In genomic region chr21:43262427-43262826, GRCh38 we compare ENCODE assay signal across 11 cellular contexts.
DNase-seq lines count a peak whose midpoint lies in the region; ATAC-seq and TF ChIP-seq lines count a peak whose summit lies in the region.
"Had no signal": no experiment of that assay in that cellular context is flagged by ENCODE, and none has a peak within 500 bp of the region (broad histone marks: within the 10 kb centered on the region; RNA-seq: fewer than 3 reads in every experiment).

No MANE protein-coding gene starts in this region.

- dilution Hi-C loops in IMR-90 (cut with HindIII; ENCODE audit: low sequenced_read_pairs, unreplicated experiment) = no loop called here

- H2AK9ac ChIP-seq in IMR-90 (replicated peaks; ENCODE audit: low read depth, low read length, poor library complexity) = no peak overlapping the region

- intact Hi-C loops in IMR-90 (cut with micrococcal nuclease) = no loop called here
- intact Hi-C loops in gastrocnemius medialis (cut with DNase I; ENCODE audit: low total_unique reads) = no loop called here

- H3K4me3 ChIP-seq in IMR-90 (ENCODE audit: insufficient read depth, low read depth, low read length) (no peak overlapping the region), gastrocnemius medialis (no peak overlapping the region)

- peaks cover 5 to 6% of the 10 kb centered on the region in 2 donors for H3K27me3 Mint-ChIP-seq in stimulated activated naive B cell treated with anti-CD40 and anti-IgM and Interleukin-4, amounts not matched to agents 10 μg/mL and 1 μg/mL and 100 μg/mL, for 72 hours

- H2BK20ac ChIP-seq in IMR-90 (ENCODE audit: low read depth, low read length) = no peak overlapping the region

- no peak overlapping the region for H3K4ac ChIP-seq in IMR-90 (ENCODE audit: low read depth, low read length)

- no peak overlapping the region for H3K4me3 Mint-ChIP-seq in stimulated activated naive B cell treated with anti-CD40 and anti-IgM and Interleukin-4, amounts not matched to agents 10 μg/mL and 1 μg/mL and 100 μg/mL, for 72 hours
- H3K4me3 Mint-ChIP-seq: CD8-positive, alpha-beta memory T cell had no signal

- peaks cover 2% of the 10 kb centered on the region; the same call in 1 of the 2 replicates for H3K9me3 ChIP-seq in IMR-90 (ENCODE audit: control insufficient read depth, insufficient read depth, low read length)
- no peaks in the 10 kb centered on the region for H3K9me3 ChIP-seq in gastrocnemius medialis

- peaks cover 2 to 13% of the 10 kb centered on the region in 2 donors for H3K4me1 Mint-ChIP-seq in stimulated activated naive B cell treated with anti-CD40 and anti-IgM and Interleukin-4, amounts not matched to agents 10 μg/mL and 1 μg/mL and 100 μg/mL, for 72 hours
- H3K4me1 Mint-ChIP-seq: CD8-positive, alpha-beta memory T cell had no signal

- no peak for TF ChIP-seq RAD21 in IMR-90 (IDR thresholded peaks at IDR 0.05; ENCODE audit: low read length)

- H3K4me1 ChIP-seq in IMR-90 (ENCODE audit: control insufficient read depth, insufficient read depth, low read length) (no peaks in the 10 kb centered on the region), gastrocnemius medialis (no peaks in the 10 kb centered on the region)

- peak; percentile 19 for DNase-seq in IMR-90
- peak; percentile 13 for DNase-seq in dermis blood vessel endothelial cell
- peak; percentile 9 for DNase-seq in iris pigment epithelial cell (ENCODE audit: low read depth)
- no peak for DNase-seq in gastrocnemius medialis
- DNase-seq in stimulated activated naive B cell treated with anti-CD40 and anti-IgM and Interleukin-4, amounts not matched to agents 10 μg/mL and 1 μg/mL and 100 μg/mL, for 72 hours = no peak
- DNase-seq in UCSD-AML1 (lab: John Stamatoyannopoulos, UW; ENCODE audit: unreplicated experiment) = no peak
- no peak for DNase-seq in amniotic stem cell (lab: John Stamatoyannopoulos, UW)
- DNase-seq: NCI-H226, RPMI8226 had no signal

- H3K4me2 ChIP-seq in IMR-90 (ENCODE audit: low read depth, low read length) = no peak overlapping the region

- H3K27ac ChIP-seq in IMR-90 (ENCODE audit: insufficient read depth, low read length) (no peak overlapping the region), gastrocnemius medialis (no peak overlapping the region)

- in situ Hi-C loops in IMR-90 (cut with MboI; ENCODE audit: low sequenced_read_pairs) = no loop called here
- in situ Hi-C loops in gastrocnemius medialis (cut with MboI; ENCODE audit: low sequenced_read_pairs in 4 of 4) = no loop called here

- no peaks in the 10 kb centered on the region for H3K9me3 Mint-ChIP-seq in stimulated activated naive B cell treated with anti-CD40 and anti-IgM and Interleukin-4, amounts not matched to agents 10 μg/mL and 1 μg/mL and 100 μg/mL, for 72 hours
- H3K9me3 Mint-ChIP-seq: CD8-positive, alpha-beta memory T cell had no signal

- peak overlapping the region; percentile 89 for H2BK5ac ChIP-seq in IMR-90 (ENCODE audit: low read depth, low read length, poor library complexity, severe bottlenecking)

- ATAC-seq in IMR-90 (ENCODE audit: low read depth) (no peak; the same call in 1 of the 2 replicates), gastrocnemius medialis (peak; percentile 44 to 47), GM18519 (IDR thresholded peaks at IDR 0.05; ENCODE audit: low FRiP score, unreplicated experiment) (no peak)
- no peak for ATAC-seq in stimulated activated naive B cell treated with anti-CD40 and anti-IgM and Interleukin-4, amounts not matched to agents 10 μg/mL and 1 μg/mL and 100 μg/mL, for 72 hours (replicated peaks)

- no peaks in the 10 kb centered on the region for H3K79me1 ChIP-seq in IMR-90 (ENCODE audit: low read depth in 1 of 2, low read length in 2 of 2)

- H3K9ac ChIP-seq in IMR-90 (ENCODE audit: low read depth, low read length) = no peak overlapping the region

- H4K5ac ChIP-seq in IMR-90 (ENCODE audit: low read depth, low read length) = no peak overlapping the region

- no peak overlapping the region for H4K91ac ChIP-seq in IMR-90 (ENCODE audit: insufficient read depth, low read depth, low read length)

- no peak overlapping the region for H3K27ac Mint-ChIP-seq in stimulated activated naive B cell treated with anti-CD40 and anti-IgM and Interleukin-4, amounts not matched to agents 10 μg/mL and 1 μg/mL and 100 μg/mL, for 72 hours
- H3K27ac Mint-ChIP-seq: CD8-positive, alpha-beta memory T cell had no signal

- no peak overlapping the region for H2BK15ac ChIP-seq in IMR-90 (ENCODE audit: low read depth, low read length)

- H3K18ac ChIP-seq in IMR-90 (ENCODE audit: low read depth, low read length) = no peak overlapping the region

- TF ChIP-seq POLR2A in IMR-90 (IDR thresholded peaks at IDR 0.05; ENCODE audit: low read depth, low read length) (no peak), gastrocnemius medialis (IDR thresholded peaks at IDR 0.05) (no peak)

- POLR2A ChIA-PET in IMR-90 (lab: Charles Lee; ENCODE audit: unreplicated experiment) = no interaction called here

- no peak overlapping the region for H2AK5ac ChIP-seq in IMR-90 (ENCODE audit: low read depth, low read length)

- H3K36me3 Mint-ChIP-seq in stimulated activated naive B cell treated with anti-CD40 and anti-IgM and Interleukin-4, amounts not matched to agents 10 μg/mL and 1 μg/mL and 100 μg/mL, for 72 hours = no peaks in the 10 kb centered on the region
- H3K36me3 Mint-ChIP-seq: CD8-positive, alpha-beta memory T cell had no signal

- peak overlapping the region; percentile 67 for H2AFZ ChIP-seq in IMR-90 (replicated peaks; ENCODE audit: low read length, poor library complexity)

- H3K9me1 ChIP-seq in IMR-90 (ENCODE audit: insufficient read depth, low read length) = no peaks in the 10 kb centered on the region

- no peak overlapping the region for H2BK120ac ChIP-seq in IMR-90 (ENCODE audit: low read depth, low read length)

- no peak overlapping the region for H3K56ac ChIP-seq in IMR-90 (ENCODE audit: extremely low read depth, insufficient read depth, low read length)

- WGBS in IMR-90 (ENCODE audit: extremely low coverage in 2 of 2, insufficient read length in 1 of 2), 2 experiments = no CpG with 5 or more reads among the region's 1 CpG

- H3K23ac ChIP-seq in IMR-90 (ENCODE audit: low read depth, low read length) = no peak overlapping the region

- H4K20me1 ChIP-seq in IMR-90 (ENCODE audit: insufficient read depth, low read length) = no peaks in the 10 kb centered on the region; the same call in 1 of the 2 replicates

- CTCF ChIA-PET in IMR-90 (lab: Yijun Ruan, JAX) = interaction anchor here (0.6 kb wide), 1 partner anchor 372 kb away, joined by 4 read pairs; no protein-coding TSS in a partner anchor

- peaks cover 2% of the 10 kb centered on the region; the same call in 1 of the 2 replicates for H3K27me3 ChIP-seq in IMR-90 (ENCODE audit: control insufficient read depth, insufficient read depth, low read length)
- no peaks in the 10 kb centered on the region for H3K27me3 ChIP-seq in gastrocnemius medialis

- H4K8ac ChIP-seq in IMR-90 (ENCODE audit: low read depth in 2 of 2, low read length in 2 of 2) = no peak overlapping the region

- BruUV-seq in IMR-90 (replicated peaks; lab: Mats Ljungman, UMichigan) = no TSS peak

- H3K14ac ChIP-seq in IMR-90 (replicated peaks; ENCODE audit: low read depth, low read length) = no peak overlapping the region

- H3K36me3 ChIP-seq in IMR-90 (ENCODE audit: control insufficient read depth, insufficient read depth, low read length) (no peaks in the 10 kb centered on the region), gastrocnemius medialis (no peaks in the 10 kb centered on the region)

- no peak for TF ChIP-seq CTCF in IMR-90 (conservative IDR thresholded peaks at IDR 0.05; ENCODE audit: low read depth, low read length)
- TF ChIP-seq CTCF in gastrocnemius medialis (IDR thresholded peaks at IDR 0.05 in 4 of 5, conservative IDR thresholded peaks at IDR 0.05 in 1 of 5) = no peak

TF ChIP-seq in IMR-90, 13 proteins besides CTCF, POLR2A, EP300 and RAD21:
- TF ChIP-seq CEBPB (IDR thresholded peaks at IDR 0.05; ENCODE audit: low read depth, low read length) = no peak
- no peak for TF ChIP-seq MXI1 (IDR thresholded peaks at IDR 0.05; ENCODE audit: borderline replicate concordance, low read depth, low read length)
- no peak for TF ChIP-seq RFX5 (IDR thresholded peaks at IDR 0.05; ENCODE audit: low read depth, low read length)
- TF ChIP-seq ELK1 (IDR thresholded peaks at IDR 0.05; ENCODE audit: borderline replicate concordance, low read depth, low read length) = no peak
- TF ChIP-seq MAFK (IDR thresholded peaks at IDR 0.05; ENCODE audit: low read depth, low read length) = no peak
- TF ChIP-seq NFE2L2 (IDR thresholded peaks at IDR 0.05; ENCODE audit: low read depth, low read length) = no peak
- TF ChIP-seq BHLHE40 (IDR thresholded peaks at IDR 0.05; ENCODE audit: low read depth, low read length) = no peak
- no peak for TF ChIP-seq USF2 (IDR thresholded peaks at IDR 0.05; ENCODE audit: low read depth, low read length)
- TF ChIP-seq FOS (IDR thresholded peaks at IDR 0.05; ENCODE audit: low read depth, low read length) = no peak
- TF ChIP-seq RCOR1 (IDR thresholded peaks at IDR 0.05; ENCODE audit: insufficient replicate concordance, low read length) = no peak

Comparison
In these comparisons a context has a peak if more than half of its experiments do, and no peak if none do; other contexts are left out.
1. ATAC-seq: peak in gastrocnemius medialis (2 of 2); none in IMR-90 (single experiment), GM18519 (single experiment) and stimulated activated naive B cell treated with anti-CD40 and anti-IgM and Interleukin-4, amounts not matched to agents 10 μg/mL and 1 μg/mL and 100 μg/mL, for 72 hours (0 of 2).
2. DNase-seq: peak in IMR-90 (single experiment), dermis blood vessel endothelial cell (single experiment) and iris pigment epithelial cell (single experiment); none in gastrocnemius medialis (0 of 2), stimulated activated naive B cell treated with anti-CD40 and anti-IgM and Interleukin-4, amounts not matched to agents 10 μg/mL and 1 μg/mL and 100 μg/mL, for 72 hours (single experiment), UCSD-AML1 (single experiment) and amniotic stem cell (single experiment).